In genomic region chr2:43519711-43520221, GRCh38 we compare ENCODE assay signal across 9 cellular contexts.
DNase-seq lines count a peak whose midpoint lies in the region; ATAC-seq, FAIRE-seq and TF ChIP-seq lines count a peak whose summit lies in the region.
"Had no signal": no experiment of that assay in that cellular context is flagged by ENCODE, and none has a peak within 500 bp of the region (broad histone marks: within the 10 kb centered on the region; RNA-seq: fewer than 3 reads in every experiment).

No MANE protein-coding gene starts in this region.

- no peak overlapping the region for H3K9ac ChIP-seq in endothelial cell of umbilical vein (replicated peaks; ENCODE audit: extremely low read depth, insufficient read depth, low read length)

- TF ChIP-seq CTCF in endothelial cell of umbilical vein (IDR thresholded peaks at IDR 0.05; ENCODE audit: extremely low read depth in 1 of 2, insufficient read depth in 1 of 2, low read depth in 1 of 2, low read length in 2 of 2) (no peak), osteoblast (IDR thresholded peaks at IDR 0.05; ENCODE audit: extremely low read depth, low read depth, low read length) (no peak), ovary (IDR thresholded peaks at IDR 0.05) (no peak)

- H3K27me3 Mint-ChIP-seq in CD4-positive, alpha-beta memory T cell: no peaks in the 10 kb centered on the region

- no peak overlapping the region for H3K4me3 Mint-ChIP-seq in CD4-positive, alpha-beta memory T cell

- no peaks in the 10 kb centered on the region for H3K27me3 ChIP-seq in CD4-positive, alpha-beta memory T cell (ENCODE audit: insufficient read depth, low read length)
- H3K27me3 ChIP-seq in endothelial cell of umbilical vein (ENCODE audit: control insufficient read depth in 2 of 2, insufficient read depth in 2 of 2, low read length in 2 of 2): no peaks in the 10 kb centered on the region
- H3K27me3 ChIP-seq in osteoblast (ENCODE audit: insufficient read depth, low read length): no peaks in the 10 kb centered on the region
- H3K27me3 ChIP-seq in ovary: no peaks in the 10 kb centered on the region

- CTCF ChIA-PET in CD4-positive, alpha-beta memory T cell (lab: Charles Lee; ENCODE audit: partially characterized antibody): interaction anchor here (0.8 to 2.9 kb wide), 4 partner anchors 23 to 573 kb away, joined by 3 to 13 read pairs (median 4); no protein-coding TSS in a partner anchor
- CTCF ChIA-PET in endothelial cell of umbilical vein (lab: Charles Lee): interaction anchor here (1.1 to 1.5 kb wide), 2 partner anchors 14 to 35 kb away, joined by 4 to 5 read pairs; no protein-coding TSS in a partner anchor

- no peak for FAIRE-seq in endothelial cell of umbilical vein (lab: Jason Lieb, UNC)

- H3K4me2 ChIP-seq in endothelial cell of umbilical vein (ENCODE audit: insufficient read depth, low read length) (no peak overlapping the region), osteoblast (ENCODE audit: insufficient read depth, low read length) (peak overlapping the region; percentile 61)

- H3K36me3 Mint-ChIP-seq in CD4-positive, alpha-beta memory T cell: peaks cover 9 to 17% of the 10 kb centered on the region in 2 donors

- no peaks in the 10 kb centered on the region for H3K9me3 ChIP-seq in CD4-positive, alpha-beta memory T cell (ENCODE audit: control insufficient read depth in 1 of 2, low read length in 2 of 2)
- H3K9me3 ChIP-seq in endothelial cell of umbilical vein (replicated peaks; ENCODE audit: control insufficient read depth, insufficient read depth, low read length) (no peaks in the 10 kb centered on the region), osteoblast (ENCODE audit: low read depth, low read length) (no peaks in the 10 kb centered on the region), ovary (no peaks in the 10 kb centered on the region)

- H4K20me1 ChIP-seq in endothelial cell of umbilical vein (replicated peaks; ENCODE audit: control insufficient read depth, extremely low read depth, insufficient read depth, low read length): no peaks in the 10 kb centered on the region
- H4K20me1 ChIP-seq in osteoblast (ENCODE audit: insufficient read depth, low read length): no peaks in the 10 kb centered on the region

- H3K4me3 ChIP-seq in CD4-positive, alpha-beta memory T cell (ENCODE audit: low read length in 2 of 2): no peak overlapping the region
- H3K4me3 ChIP-seq in endothelial cell of umbilical vein (replicated peaks in 1 of 3; ENCODE audit: insufficient read depth in 1 of 3, low read depth in 1 of 3, low read length in 3 of 3) (no peak overlapping the region), osteoblast (ENCODE audit: insufficient read depth, low read length) (peak overlapping the region; percentile 14), ovary (no peak overlapping the region)
- H3K4me3 ChIP-seq: SK-N-MC had no signal

- POLR2A ChIA-PET in CD4-positive, alpha-beta memory T cell (lab: Charles Lee; ENCODE audit: partially characterized antibody): no interaction called here
- POLR2A ChIA-PET in endothelial cell of umbilical vein (lab: Charles Lee): no interaction called here

- H3K27ac ChIP-seq in CD4-positive, alpha-beta memory T cell (ENCODE audit: low read depth, low read length): no peak overlapping the region
- no peak overlapping the region for H3K27ac ChIP-seq in endothelial cell of umbilical vein (ENCODE audit: insufficient read depth, low read depth, low read length)
- peak overlapping the region; percentile 94 for H3K27ac ChIP-seq in osteoblast (ENCODE audit: low read depth, low read length)
- H3K27ac ChIP-seq in ovary: peak overlapping the region in 1 of 2 donors; percentile 71
- H3K27ac ChIP-seq: SK-N-MC had no signal

- no peaks in the 10 kb centered on the region for H3K9me3 Mint-ChIP-seq in CD4-positive, alpha-beta memory T cell

- BruUV-seq in endothelial cell of umbilical vein (replicated peaks; lab: Mats Ljungman, UMichigan): no TSS peak

- TF ChIP-seq POLR2A in endothelial cell of umbilical vein (IDR thresholded peaks at IDR 0.05; ENCODE audit: low read depth, low read length): no peak
- no peak for TF ChIP-seq POLR2A in ovary (IDR thresholded peaks at IDR 0.05)

- H3K4me1 ChIP-seq in CD4-positive, alpha-beta memory T cell (ENCODE audit: insufficient read depth, low read length): peaks cover 14% of the 10 kb centered on the region
- H3K4me1 ChIP-seq in endothelial cell of umbilical vein (ENCODE audit: control insufficient read depth, extremely low read depth, insufficient read depth, low read length) (peaks cover 2% of the 10 kb centered on the region), osteoblast (ENCODE audit: insufficient read depth, low read length) (peaks cover 26% of the 10 kb centered on the region), ovary (ENCODE audit: insufficient read depth) (peaks cover 8% of the 10 kb centered on the region)

- no peaks in the 10 kb centered on the region for H3K9me1 ChIP-seq in endothelial cell of umbilical vein (replicated peaks; ENCODE audit: control insufficient read depth, extremely low read depth, insufficient read depth, low read length)

- peaks cover 24 to 50% (median 29%) of the 10 kb centered on the region in 4 donors for H3K4me1 Mint-ChIP-seq in CD4-positive, alpha-beta memory T cell

- H3K79me2 ChIP-seq in endothelial cell of umbilical vein (ENCODE audit: control insufficient read depth, insufficient read depth, low read length) (no peaks in the 10 kb centered on the region), osteoblast (ENCODE audit: insufficient read depth, low read length) (peaks cover 8% of the 10 kb centered on the region)

- TF ChIP-seq EP300 in ovary (IDR thresholded peaks at IDR 0.05): no peak

- DNase-seq in CD4-positive, alpha-beta memory T cell: no peak
- DNase-seq in NCI-H2029 (lab: John Stamatoyannopoulos, UW): peak; percentile 70
- DNase-seq in endothelial cell of umbilical vein (ENCODE audit: low read depth, low spot score): peak; percentile 83
- peak; percentile 77 for DNase-seq in osteoblast (ENCODE audit: insufficient read length, low spot score, missing footprints)
- no peak for DNase-seq in DMS153 treated with DMSO at 0.1 percent for 48 hours (lab: John Stamatoyannopoulos, UW; ENCODE audit: unreplicated experiment)
- no peak for DNase-seq in NCI-H1092 (lab: John Stamatoyannopoulos, UW)
- DNase-seq in ovary: no peak

- intact Hi-C loops in CD4-positive, alpha-beta memory T cell (cut with micrococcal nuclease): no loop called here
- intact Hi-C loops in endothelial cell of umbilical vein (cut with micrococcal nuclease) (no loop called here), ovary (cut with DNase I) (no loop called here)

- 47 to 48% (median 48%) methylated on average over 2 of the region's 2 CpGs for WGBS in ovary, 3 donors

- peak overlapping the region in 5 of 7 donors; percentile 6 to 32 (median 16) for H3K27ac Mint-ChIP-seq in CD4-positive, alpha-beta memory T cell

- no peaks in the 10 kb centered on the region for H3K36me3 ChIP-seq in CD4-positive, alpha-beta memory T cell (ENCODE audit: insufficient read depth, low read length)
- H3K36me3 ChIP-seq in endothelial cell of umbilical vein (ENCODE audit: control insufficient read depth in 2 of 2, extremely low read depth in 1 of 2, insufficient read depth in 2 of 2, low read length in 2 of 2) (no peaks in the 10 kb centered on the region), osteoblast (ENCODE audit: insufficient read depth, low read length) (no peaks in the 10 kb centered on the region), ovary (no peaks in the 10 kb centered on the region)

- dilution Hi-C loops in endothelial cell of umbilical vein (cut with MboI; ENCODE audit: extremely low pct_ligation_motif_present, low sequenced_read_pairs): no loop called here

- ATAC-seq in GM19463 (IDR thresholded peaks at IDR 0.05; ENCODE audit: unreplicated experiment): no peak

- H2AFZ ChIP-seq in endothelial cell of umbilical vein (ENCODE audit: low read depth, low read length) (no peak overlapping the region), osteoblast (ENCODE audit: low read length) (peak overlapping the region; percentile 21)

TF ChIP-seq in endothelial cell of umbilical vein, 7 proteins besides CTCF, POLR2A, EP300 and RAD21:
- no peak for TF ChIP-seq EZH2 (IDR thresholded peaks at IDR 0.05; ENCODE audit: borderline replicate concordance, low read depth, low read length, severe bottlenecking)
- no peak for TF ChIP-seq MAX (IDR thresholded peaks at IDR 0.05; ENCODE audit: insufficient read depth, insufficient read length)
- TF ChIP-seq GATA2 (IDR thresholded peaks at IDR 0.05; ENCODE audit: insufficient read depth, insufficient read length, low read depth, low read length): no peak
- TF ChIP-seq JUN (IDR thresholded peaks at IDR 0.05; ENCODE audit: borderline replicate concordance, insufficient read depth, insufficient read length, low read depth): no peak
- no peak for TF ChIP-seq FOS (IDR thresholded peaks at IDR 0.05; ENCODE audit: borderline replicate concordance, insufficient read depth, low read length)
- no peak for TF ChIP-seq POLR2AphosphoS5 (IDR thresholded peaks at IDR 0.05; ENCODE audit: insufficient read depth, low read depth, low read length)
- no peak for TF ChIP-seq MYC (IDR thresholded peaks at IDR 0.05; ENCODE audit: low read depth, low read length)

Comparison
In these comparisons a context has a peak if more than half of its experiments do, and no peak if none do; other contexts are left out.
1. DNase-seq: peak in NCI-H2029 (single experiment), endothelial cell of umbilical vein (single experiment) and osteoblast (single experiment); none in CD4-positive, alpha-beta memory T cell (0 of 5), DMS153 treated with DMSO at 0.1 percent for 48 hours (single experiment), NCI-H1092 (single experiment) and ovary (0 of 5).